Comparison of ENCODE assay signal across 19 cellular contexts in the genomic region with DNA sequence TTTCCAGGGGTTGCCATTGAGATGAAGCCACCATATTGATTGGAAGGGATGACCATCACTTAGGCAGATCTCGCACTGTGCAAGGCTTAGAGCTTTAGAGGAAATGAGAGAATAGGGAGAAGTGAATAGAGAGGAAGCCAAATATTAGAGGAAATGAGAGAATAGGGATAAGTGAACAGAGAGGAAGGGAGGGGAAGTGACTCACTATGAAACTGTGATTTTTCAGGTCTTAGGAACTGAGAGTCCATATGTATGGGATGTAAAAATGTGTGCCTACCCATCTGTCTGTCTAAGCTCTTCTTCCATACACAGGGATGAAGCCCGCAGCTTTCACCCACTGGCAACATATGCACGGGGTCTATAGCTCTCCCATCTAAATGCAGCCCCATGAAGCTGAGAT. TPM values are rescaled to one million over a fixed set of nuclear protein-coding genes. Genes with fewer than 3 reads are reported as not detected.
DNase-seq lines count a peak whose midpoint lies in the region; ATAC-seq, FAIRE-seq and TF ChIP-seq lines count a peak whose summit lies in the region.
"Had no signal": no experiment of that assay in that cellular context is flagged by ENCODE, and none has a peak within 500 bp of the region (broad histone marks: within the 10 kb centered on the region; RNA-seq: fewer than 3 reads in every experiment).

No MANE protein-coding gene starts in this region.

- no peak overlapping the region for H3K4me2 ChIP-seq in H9 (ENCODE audit: insufficient read depth, insufficient read length, low read length)

- H3K9me3 ChIP-seq in lung (ENCODE audit: control insufficient read depth in 2 of 2, insufficient read depth in 1 of 2, low read length in 1 of 2): no peaks in the 10 kb centered on the region
- H3K9me3 ChIP-seq in H9 (ENCODE audit: control insufficient read depth, low read depth, low read length): no peaks in the 10 kb centered on the region
- H3K9me3 ChIP-seq: heart left ventricle, tibial artery had no signal

- H3K23me2 ChIP-seq in H9 (ENCODE audit: insufficient read length, low read depth, low read length, poor library complexity, severe bottlenecking): no peaks in the 10 kb centered on the region

- H3K18ac ChIP-seq in H9 (ENCODE audit: insufficient read length, low read depth, low read length): no peak overlapping the region

- H4K20me1 ChIP-seq in H9 (ENCODE audit: control insufficient read depth, insufficient read depth, insufficient read length): no peaks in the 10 kb centered on the region

- no peaks in the 10 kb centered on the region; a peak in 1 of 5 replicates for H3K9me3 Mint-ChIP-seq in H9
- H3K9me3 Mint-ChIP-seq: CD4-positive, CD25-positive, alpha-beta regulatory T cell; endodermal cell had no signal

- no peak overlapping the region for H2AK5ac ChIP-seq in H9 (ENCODE audit: insufficient read length, low read length)

- no peak overlapping the region for H2BK5ac ChIP-seq in H9 (ENCODE audit: insufficient read length, low read length)

- peaks cover 2 to 5% of the 10 kb centered on the region in 2 experiments; a peak in 2 of 4 replicates for H3K4me1 Mint-ChIP-seq in H9

- H3K36me3 ChIP-seq in bronchial epithelial cell (ENCODE audit: control insufficient read depth, insufficient read depth, low read length) (no peaks in the 10 kb centered on the region), lung (ENCODE audit: control insufficient read depth in 2 of 2, insufficient read depth in 2 of 2, low read length in 2 of 2) (no peaks in the 10 kb centered on the region)
- H3K36me3 ChIP-seq: heart left ventricle, tibial artery, WERI-Rb-1 had no signal

- H3K27me3 Mint-ChIP-seq in H9 (ENCODE audit: low read depth): peaks cover 19% of the 10 kb centered on the region

- no peaks in the 10 kb centered on the region for H3K79me2 ChIP-seq in H9 (ENCODE audit: insufficient read depth, low read length)

- H3K27ac ChIP-seq in lung (ENCODE audit: low read depth in 1 of 2, low read length in 1 of 2) (no peak overlapping the region), H9 (ENCODE audit: insufficient read length, low read depth, low read length) (no peak overlapping the region)
- H3K27ac ChIP-seq: tibial artery, WERI-Rb-1 had no signal

- no peak overlapping the region for H3K56ac ChIP-seq in H9 (ENCODE audit: insufficient read length, low read depth, low read length)

- no peak overlapping the region for H4K91ac ChIP-seq in H9 (ENCODE audit: insufficient read length, low read depth, low read length)

- peak; percentile 22 for ATAC-seq in lung (ENCODE audit: insufficient read depth, low FRiP score)
- ATAC-seq: SK-N-SH treated with all-trans-retinoic acid at 6 μM for 48 hours had no signal

- TF ChIP-seq CTCF in bronchial epithelial cell (IDR thresholded peaks at IDR 0.05; ENCODE audit: insufficient read depth, low read length, severe bottlenecking): no peak
- no peak for TF ChIP-seq CTCF in lung (IDR thresholded peaks at IDR 0.05; ENCODE audit: control extremely low read depth, extremely low read depth)
- TF ChIP-seq CTCF in H9 (conservative IDR thresholded peaks at IDR 0.05): no peak

- no peak overlapping the region for H2BK15ac ChIP-seq in H9 (ENCODE audit: low read depth, low read length)

- FAIRE-seq in bronchial epithelial cell (lab: Jason Lieb, UNC): no peak
- FAIRE-seq: kidney had no signal

- H3K36me3 Mint-ChIP-seq in H9 (ENCODE audit: insufficient read depth in 1 of 3, low read depth in 3 of 3): no peaks in the 10 kb centered on the region
- H3K36me3 Mint-ChIP-seq: CD4-positive, CD25-positive, alpha-beta regulatory T cell had no signal

- no peak overlapping the region for H3K4me3 ChIP-seq in bronchial epithelial cell (ENCODE audit: low read depth, low read length)
- no peak overlapping the region for H3K4me3 ChIP-seq in lung
- H3K4me3 ChIP-seq: heart left ventricle, tibial artery had no signal

- H3K4me1 ChIP-seq in lung (ENCODE audit: control insufficient read depth in 2 of 2, insufficient read depth in 2 of 2, low read length in 2 of 2): no peaks in the 10 kb centered on the region
- no peaks in the 10 kb centered on the region for H3K4me1 ChIP-seq in H9 (ENCODE audit: insufficient read depth, low read length)

- H3K79me1 ChIP-seq in H9 (ENCODE audit: insufficient read depth, low read depth, low read length, poor library complexity, severe bottlenecking): no peaks in the 10 kb centered on the region

- H3K4ac ChIP-seq in H9 (ENCODE audit: low read depth, low read length): no peak overlapping the region

- H2BK12ac ChIP-seq in H9 (ENCODE audit: insufficient read length, low read depth, low read length): no peak overlapping the region

- H2AFZ ChIP-seq in H9 (ENCODE audit: low read length): no peak overlapping the region

- H4K5ac ChIP-seq in H9 (ENCODE audit: insufficient read length, low read depth, low read length): no peak overlapping the region

- H3T11ph ChIP-seq in H9 (ENCODE audit: low read length): no peak overlapping the region

- H3K9ac ChIP-seq in H9 (ENCODE audit: extremely low read depth, insufficient read length, low read length): no peak overlapping the region

- no peak overlapping the region for H3K4me3 Mint-ChIP-seq in H9
- H3K4me3 Mint-ChIP-seq: CD4-positive, CD25-positive, alpha-beta regulatory T cell; endodermal cell had no signal

- no peak overlapping the region for H2BK20ac ChIP-seq in H9 (ENCODE audit: low read depth, low read length, poor library complexity, severe bottlenecking)

- no peak overlapping the region for H4K8ac ChIP-seq in H9 (replicated peaks; ENCODE audit: insufficient read length, low read depth, low read length)

- no peak overlapping the region for H3K23ac ChIP-seq in H9 (ENCODE audit: insufficient read length, low read depth, low read length)

- H3K27me3 ChIP-seq in bronchial epithelial cell (ENCODE audit: control insufficient read depth, insufficient read depth, low read length) (no peaks in the 10 kb centered on the region), lung (ENCODE audit: control insufficient read depth, insufficient read depth) (no peaks in the 10 kb centered on the region), H9 (ENCODE audit: insufficient read depth, low read length) (no peaks in the 10 kb centered on the region)
- H3K27me3 ChIP-seq: heart left ventricle had no signal

- H2BK120ac ChIP-seq in H9 (ENCODE audit: low read depth, low read length, poor library complexity, severe bottlenecking): no peak overlapping the region

- H3K14ac ChIP-seq in H9 (ENCODE audit: insufficient read depth, low read length): no peak overlapping the region

- no peak overlapping the region for H3K27ac Mint-ChIP-seq in H9
- H3K27ac Mint-ChIP-seq: CD4-positive, CD25-positive, alpha-beta regulatory T cell; endodermal cell; progenitor cell of endocrine pancreas had no signal

- 74% methylated on average over 3 of the region's 3 CpGs for WGBS in lung, 2 donors
- no CpG with 5 or more reads among the region's 3 CpGs for WGBS in H9 (ENCODE audit: extremely low coverage, insufficient read length, low lambda C conversion rate)

- DNase-seq in CD1c-positive myeloid dendritic cell (ENCODE audit: extremely low spot score) (peak; percentile 85), HS-5 (ENCODE audit: low read depth) (peak; percentile 37), bronchial epithelial cell (ENCODE audit: low read depth) (peak; percentile 68), lung (ENCODE audit: low spot score) (no peak), activated gamma-delta T cell (lab: John Stamatoyannopoulos, UW) (no peak), H9 (no peak), putamen (ENCODE audit: low spot score) (no peak)
- DNase-seq: activated naive CD4-positive, alpha-beta T cell treated with Interleukin-2 at 50 U/mL for 16 hours; CD4-positive, CD25-positive, alpha-beta regulatory T cell; endodermal cell; GDM1; heart left ventricle; kidney; tibial artery; WERI-Rb-1 had no signal

RNA-seq across cellular contexts. Expression of a gene that starts 6.4 kb away (rescaled TPM):
- total RNA-seq in bronchial epithelial cell (7.4 TPM in 2 replicates), lung (10 to 100 TPM in 1 of 2 donors, 1 to 10 TPM in 1; 8.7 to 19.8 TPM), H9 (2021) (82.3 and 84.3 TPM in 2 replicates)
- polyA plus RNA-seq in lung: 10 to 100 TPM; 10.1 to 25.0 TPM

RNA-seq across cellular contexts. Expression of a gene that starts 20.3 kb away (rescaled TPM):
- total RNA-seq in bronchial epithelial cell: 0.13 TPM in 1 of 2 replicates, not detected in the other
- total RNA-seq in lung: under 1 TPM; 0.18 to 0.23 TPM
- under 1 TPM; 0.13 to 0.16 TPM for polyA plus RNA-seq in lung
- 0.07 TPM in 1 of 2 replicates, not detected in the other for total RNA-seq in H9 (2021)
- total RNA-seq: MCF 10A had no signal

RNA-seq across cellular contexts. Expression of a gene that starts 31.9 kb away (rescaled TPM):
- total RNA-seq in bronchial epithelial cell (not detected in 2 replicates), lung (not detected), H9 (2021) (not detected in 2 replicates)
- under 1 TPM in 1 of 2 donors, not detected in 1; 0.04 TPM for polyA plus RNA-seq in lung
- total RNA-seq: CD4-positive, CD25-positive, alpha-beta regulatory T cell; endodermal cell; HT-29; kidney; MCF 10A; progenitor cell of endocrine pancreas had no signal
- polyA plus RNA-seq: CD4-positive, CD25-positive, alpha-beta regulatory T cell had no signal

RNA-seq across cellular contexts. Expression of a gene that starts 50.3 kb away (rescaled TPM):
- total RNA-seq in bronchial epithelial cell (not detected in 2 replicates), lung (not detected), H9 (2021) (not detected in 2 replicates)
- not detected for polyA plus RNA-seq in lung
- total RNA-seq: CD4-positive, CD25-positive, alpha-beta regulatory T cell; endodermal cell; heart left ventricle; HT-29; kidney; MCF 10A; progenitor cell of endocrine pancreas had no signal
- polyA plus RNA-seq: CD4-positive, CD25-positive, alpha-beta regulatory T cell; heart left ventricle had no signal

Comparison
In these comparisons a context has a peak if more than half of its experiments do, and no peak if none do; other contexts are left out.
1. DNase-seq: peak in CD1c-positive myeloid dendritic cell (single experiment), HS-5 (single experiment) and bronchial epithelial cell (single experiment); none in lung (single experiment), activated gamma-delta T cell (single experiment), H9 (single experiment) and putamen (single experiment).